8 cellular contexts compared by ENCODE assay signal in the genomic region with DNA sequence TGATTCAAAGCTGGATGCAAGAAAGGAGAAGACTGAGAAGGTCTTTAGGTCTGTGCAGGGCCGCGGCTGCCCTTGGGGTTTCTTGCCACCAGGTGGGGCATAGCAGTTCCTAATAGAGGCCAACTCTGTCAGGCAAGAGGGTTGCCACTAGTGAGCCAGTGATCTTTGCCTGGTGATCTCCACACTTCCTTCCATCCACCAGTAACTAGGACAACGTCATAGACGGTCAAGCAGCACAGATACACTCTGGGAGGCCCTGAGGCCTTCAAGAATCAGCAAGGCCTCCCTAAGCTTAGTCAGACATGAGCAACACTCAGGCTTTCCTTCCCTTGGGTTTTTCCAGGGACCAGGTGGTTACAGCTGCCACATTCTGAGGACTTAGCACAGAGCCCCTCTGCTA. TPM values are rescaled to one million over a fixed set of nuclear protein-coding genes. Genes with fewer than 3 reads are reported as not detected.
DNase-seq lines count a peak whose midpoint lies in the region; ATAC-seq and TF ChIP-seq lines count a peak whose summit lies in the region.

No MANE protein-coding gene starts in this region.

- H2BK15ac ChIP-seq in IMR-90 (ENCODE audit: low read depth, low read length): peak overlapping the region; percentile 90; the same call in 1 of the 3 replicates

- intact Hi-C loops in IMR-90 (cut with micrococcal nuclease) (no loop called here), lower leg skin (cut with DNase I; ENCODE audit: low total_unique reads) (no loop called here)

- 58% methylated on average over 2 of the region's 4 CpGs; no CpG with 5 or more reads in 1 of the 2 experiments for WGBS in IMR-90 (ENCODE audit: extremely low coverage in 2 of 2, insufficient read length in 1 of 2), 2 experiments
- WGBS in lower leg skin, 2 donors: 76 to 89% methylated on average over 4 of the region's 4 CpGs

- H2AK9ac ChIP-seq in IMR-90 (replicated peaks; ENCODE audit: low read depth, low read length, poor library complexity): no peak overlapping the region

- peak overlapping the region; percentile 10; the same call in 1 of the 2 replicates for H3K18ac ChIP-seq in IMR-90 (ENCODE audit: low read depth, low read length)

- no peaks in the 10 kb centered on the region for H4K20me1 ChIP-seq in IMR-90 (ENCODE audit: insufficient read depth, low read length)

- H3K4me2 ChIP-seq in IMR-90 (ENCODE audit: low read depth, low read length): no peak overlapping the region

- H3K4ac ChIP-seq in IMR-90 (ENCODE audit: low read depth, low read length): peak overlapping the region; percentile 72; the same call in 1 of the 2 replicates

- peak; percentile 4; the same call in 1 of the 2 replicates for ATAC-seq in IMR-90 (ENCODE audit: low read depth)
- no peak for ATAC-seq in GM21737 (IDR thresholded peaks at IDR 0.05; ENCODE audit: unreplicated experiment)

- no peaks in the 10 kb centered on the region for H3K9me3 ChIP-seq in IMR-90 (ENCODE audit: control insufficient read depth, insufficient read depth, low read length)

- H2BK5ac ChIP-seq in IMR-90 (ENCODE audit: low read depth, low read length, poor library complexity, severe bottlenecking): peak overlapping the region; percentile 18

- peak overlapping the region in 1 of 2 experiments; percentile 27; a peak in 2 of 4 replicates for H4K8ac ChIP-seq in IMR-90 (ENCODE audit: low read depth in 2 of 2, low read length in 2 of 2)

- in situ Hi-C loops in IMR-90 (cut with MboI; ENCODE audit: low sequenced_read_pairs): no loop called here

- peak overlapping the region; percentile 9; the same call in 1 of the 2 replicates for H2BK20ac ChIP-seq in IMR-90 (ENCODE audit: low read depth, low read length)

- H3K4me3 ChIP-seq in IMR-90 (ENCODE audit: insufficient read depth, low read depth, low read length) (no peak overlapping the region), lower leg skin (ENCODE audit: low read depth, poor library complexity, severe bottlenecking) (no peak overlapping the region)

- TF ChIP-seq CTCF in 22Rv1 (IDR thresholded peaks at IDR 0.05) (peak; percentile 26), IMR-90 (conservative IDR thresholded peaks at IDR 0.05; ENCODE audit: low read depth, low read length) (no peak), lower leg skin (IDR thresholded peaks at IDR 0.05) (no peak)

- peak overlapping the region; percentile 70 for H2AFZ ChIP-seq in IMR-90 (replicated peaks; ENCODE audit: low read length, poor library complexity)

- 0 out of 2 replicates have a peak overlapping the region, but pooled peaks have one; percentile 0 for H4K5ac ChIP-seq in IMR-90 (ENCODE audit: low read depth, low read length)

- H3K23ac ChIP-seq in IMR-90 (ENCODE audit: low read depth, low read length): 0 out of 2 replicates have a peak overlapping the region, but pooled peaks have one; percentile 11

- no peak overlapping the region for H3K27ac ChIP-seq in 22Rv1
- no peak overlapping the region for H3K27ac ChIP-seq in IMR-90 (ENCODE audit: insufficient read depth, low read length)

- no peak for TF ChIP-seq POLR2A in IMR-90 (IDR thresholded peaks at IDR 0.05; ENCODE audit: low read depth, low read length)
- TF ChIP-seq POLR2A in lower leg skin (IDR thresholded peaks at IDR 0.05): no peak

- POLR2A ChIA-PET in IMR-90 (lab: Charles Lee; ENCODE audit: unreplicated experiment): no interaction called here

- H3K36me3 ChIP-seq in IMR-90 (ENCODE audit: control insufficient read depth, insufficient read depth, low read length): no peaks in the 10 kb centered on the region

- no peaks in the 10 kb centered on the region for H3K27me3 ChIP-seq in IMR-90 (ENCODE audit: control insufficient read depth, insufficient read depth, low read length)

- H3K4me1 ChIP-seq in IMR-90 (ENCODE audit: control insufficient read depth, insufficient read depth, low read length): peaks cover 25% of the 10 kb centered on the region

- no peaks in the 10 kb centered on the region for H3K79me1 ChIP-seq in IMR-90 (ENCODE audit: low read depth in 1 of 2, low read length in 2 of 2)

- peak overlapping the region; percentile 0; the same call in 1 of the 2 replicates for H3K14ac ChIP-seq in IMR-90 (replicated peaks; ENCODE audit: low read depth, low read length)

- CTCF ChIA-PET in IMR-90 (lab: Yijun Ruan, JAX): no interaction called here

- peaks cover 20% of the 10 kb centered on the region for H3K9me1 ChIP-seq in IMR-90 (ENCODE audit: insufficient read depth, low read length)

- DNase-seq in IMR-90 (peak; percentile 72), DMS79 treated with DMSO at 0.1 percent for 48 hours (lab: John Stamatoyannopoulos, UW) (no peak), lower leg skin (ENCODE audit: low spot score in 2 of 2) (no peak)
- peak; percentile 17 for DNase-seq in activated CD4-positive, CD25-positive, alpha-beta regulatory T cell treated with anti-CD3 and anti-CD28 coated beads, Interleukin-2, amount 50 U/mL, for 16 hours (ENCODE audit: low read depth, low spot score)
- peak; percentile 47 for DNase-seq in effector CD4-positive, alpha-beta T cell
- peak; percentile 25 to 41 for DNase-seq in stimulated activated CD4-positive, alpha-beta T cell treated with anti-CD3 and anti-CD28 coated beads, Interleukin-12 subunit alpha, Interleukin-12 subunit beta, amount 100 ng/mL, for 24 hours (ENCODE audit: low read depth in 2 of 2)

- H3K9ac ChIP-seq in IMR-90 (ENCODE audit: low read depth, low read length): no peak overlapping the region

- H4K91ac ChIP-seq in IMR-90 (ENCODE audit: insufficient read depth, low read depth, low read length): peak overlapping the region; percentile 2; the same call in 1 of the 2 replicates

- peak overlapping the region; percentile 76 for H2AK5ac ChIP-seq in IMR-90 (ENCODE audit: low read depth, low read length)

- no TSS peak for BruUV-seq in IMR-90 (replicated peaks; lab: Mats Ljungman, UMichigan)

- no peak for TF ChIP-seq RAD21 in IMR-90 (IDR thresholded peaks at IDR 0.05; ENCODE audit: low read length)

- dilution Hi-C loops in IMR-90 (cut with HindIII; ENCODE audit: low sequenced_read_pairs, unreplicated experiment): no loop called here

- H3K56ac ChIP-seq in IMR-90 (ENCODE audit: extremely low read depth, insufficient read depth, low read length): no peak overlapping the region

- peak overlapping the region; percentile 60 for H2BK120ac ChIP-seq in IMR-90 (ENCODE audit: low read depth, low read length)

TF ChIP-seq in IMR-90, 13 proteins besides CTCF, POLR2A, EP300 and RAD21:
- TF ChIP-seq, protein P1, sequence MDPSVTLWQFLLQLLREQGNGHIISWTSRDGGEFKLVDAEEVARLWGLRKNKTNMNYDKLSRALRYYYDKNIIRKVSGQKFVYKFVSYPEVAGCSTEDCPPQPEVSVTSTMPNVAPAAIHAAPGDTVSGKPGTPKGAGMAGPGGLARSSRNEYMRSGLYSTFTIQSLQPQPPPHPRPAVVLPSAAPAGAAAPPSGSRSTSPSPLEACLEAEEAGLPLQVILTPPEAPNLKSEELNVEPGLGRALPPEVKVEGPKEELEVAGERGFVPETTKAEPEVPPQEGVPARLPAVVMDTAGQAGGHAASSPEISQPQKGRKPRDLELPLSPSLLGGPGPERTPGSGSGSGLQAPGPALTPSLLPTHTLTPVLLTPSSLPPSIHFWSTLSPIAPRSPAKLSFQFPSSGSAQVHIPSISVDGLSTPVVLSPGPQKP (IDR thresholded peaks at IDR 0.05; ENCODE audit: borderline replicate concordance, low read depth, low read length): no peak
- TF ChIP-seq MAZ (IDR thresholded peaks at IDR 0.05; ENCODE audit: borderline replicate concordance, low read depth, low read length) (no peak), SMC3 (IDR thresholded peaks at IDR 0.05; ENCODE audit: low read depth, low read length) (no peak), BHLHE40 (IDR thresholded peaks at IDR 0.05; ENCODE audit: low read depth, low read length) (no peak), MXI1 (IDR thresholded peaks at IDR 0.05; ENCODE audit: borderline replicate concordance, low read depth, low read length) (no peak), FOS (IDR thresholded peaks at IDR 0.05; ENCODE audit: low read depth, low read length) (no peak)
TF ChIP-seq in IMR-90: peak in this region for 0.

RNA-seq across cellular contexts. Expression of a gene that starts 32.9 kb away (rescaled TPM):
- total RNA-seq in IMR-90 (2012; rRNA removed) (290 and 311 TPM in 2 replicates), lower leg skin (100 to 1,000 TPM; 128 to 140 (median 132) TPM)
- 172 TPM in 2 replicates for polyA plus RNA-seq in IMR-90 (2012; rRNA removed)
- polyA plus RNA-seq in IMR-90 (2012; cell fraction: cytosol; rRNA removed): 65.5 and 87.1 TPM in 2 replicates
- polyA plus RNA-seq in IMR-90 (2012; cell fraction: nucleus; rRNA removed; ENCODE audit: low replicate concordance): 90.6 and 259 TPM in 2 replicates

Comparison
In these comparisons a context has a peak if more than half of its experiments do, and no peak if none do; other contexts are left out.
1. DNase-seq: peak in IMR-90 (single experiment), activated CD4-positive, CD25-positive, alpha-beta regulatory T cell treated with anti-CD3 and anti-CD28 coated beads, Interleukin-2, amount 50 U/mL, for 16 hours (single experiment), effector CD4-positive, alpha-beta T cell (single experiment) and stimulated activated CD4-positive, alpha-beta T cell treated with anti-CD3 and anti-CD28 coated beads, Interleukin-12 subunit alpha, Interleukin-12 subunit beta, amount 100 ng/mL, for 24 hours (2 of 2); none in DMS79 treated with DMSO at 0.1 percent for 48 hours (single experiment) and lower leg skin (0 of 2).